12 cellular contexts compared by ENCODE assay signal in genomic region chr7:143290293-143290692, GRCh38. TPM values are rescaled to one million over a fixed set of nuclear protein-coding genes. Genes with fewer than 3 reads are reported as not detected.
DNase-seq lines count a peak whose midpoint lies in the region; ATAC-seq, FAIRE-seq and TF ChIP-seq lines count a peak whose summit lies in the region.
"Had no signal": no experiment of that assay in that cellular context is flagged by ENCODE, and none has a peak within 500 bp of the region (broad histone marks: within the 10 kb centered on the region; RNA-seq: fewer than 3 reads in every experiment).

No MANE protein-coding gene starts in this region.

- no peak for FAIRE-seq in A549 (lab: Jason Lieb, UNC)
- FAIRE-seq in RCC 7860 (lab: Jason Lieb, UNC), result no peak

- no peak overlapping the region for H2BK120ac ChIP-seq in mesenchymal stem cell (ENCODE audit: low read depth, low read length)

- no peaks in the 10 kb centered on the region for H3K27me3 Mint-ChIP-seq in Caco-2 (ENCODE audit: insufficient read depth, unreplicated experiment)
- no peaks in the 10 kb centered on the region for H3K27me3 Mint-ChIP-seq in activated CD8-positive, alpha-beta T cell treated with anti-CD3 and anti-CD28 coated beads for 36 hours

- peaks cover 30% of the 10 kb centered on the region for H3K4me1 Mint-ChIP-seq in Caco-2 (ENCODE audit: low read depth, unreplicated experiment)
- peaks cover 42% of the 10 kb centered on the region for H3K4me1 Mint-ChIP-seq in activated CD8-positive, alpha-beta T cell treated with anti-CD3 and anti-CD28 coated beads for 36 hours (ENCODE audit: low read depth)

- H3K9me3 ChIP-seq in A549, result no peaks in the 10 kb centered on the region
- H3K9me3 ChIP-seq in Caco-2, result no peaks in the 10 kb centered on the region
- no peaks in the 10 kb centered on the region for H3K9me3 ChIP-seq in mesenchymal stem cell (ENCODE audit: control insufficient read depth, low read length)

- DNase-seq in A549 (ENCODE audit: low read depth in 1 of 2, low spot score in 1 of 2) (no peak), Caco-2 (no peak), mesenchymal stem cell (no peak), amniotic stem cell (lab: John Stamatoyannopoulos, UW) (no peak), RCC 7860 (ENCODE audit: low spot score) (no peak)
- no peak for DNase-seq in activated CD8-positive, alpha-beta T cell treated with anti-CD3 and anti-CD28 coated beads for 36 hours
- DNase-seq in activated CD4-positive, CD25-positive, alpha-beta regulatory T cell (lab: John Stamatoyannopoulos, UW), result no peak
- DNase-seq: hypothalamus, Kasumi-1, NCI-H748 treated with DMSO at 0.1 percent for 48 hours had no signal

- POLR2A ChIA-PET in A549 (lab: Yijun Ruan, JAX) (no interaction called here), Caco-2 (lab: Charles Lee) (interaction anchor here (0.6 to 0.7 kb wide), 2 partner anchors 12 to 27 kb away, joined by 9 to 12 read pairs; no protein-coding TSS in a partner anchor)
- POLR2A ChIA-PET in activated CD8-positive, alpha-beta T cell treated with anti-CD3 and anti-CD28 coated beads for 36 hours (lab: Charles Lee), result interaction anchor here (0.6 to 1.9 kb wide), 7 partner anchors 11 to 90 kb away, joined by 3 to 4 read pairs (median 4); partner anchors contain the start of gene FAM131B

- TF ChIP-seq POLR2A in A549 (IDR thresholded peaks at IDR 0.05; ENCODE audit: low read length), result no peak

- H3K9ac ChIP-seq in mesenchymal stem cell (ENCODE audit: low read length), result peak overlapping the region; percentile 56

- H3K36me3 ChIP-seq in Caco-2 (ENCODE audit: control insufficient read depth, insufficient read depth, low read length) (peaks cover 4% of the 10 kb centered on the region), mesenchymal stem cell (ENCODE audit: control insufficient read depth in 1 of 2, insufficient read depth in 2 of 2, low read depth in 1 of 2, low read length in 2 of 2) (peaks cover 28 to 42% of the 10 kb centered on the region in 2 experiments)

- H3K4me2 ChIP-seq in A549, result peak overlapping the region; percentile 88
- no peak overlapping the region for H3K4me2 ChIP-seq in mesenchymal stem cell (ENCODE audit: low read length, poor library complexity, severe bottlenecking)

- H2BK12ac ChIP-seq in mesenchymal stem cell (ENCODE audit: low read length in 2 of 2), result no peak overlapping the region

- no peak for TF ChIP-seq CTCF in A549 (IDR thresholded peaks at IDR 0.05)
- no peak for TF ChIP-seq CTCF in Caco-2 (IDR thresholded peaks at IDR 0.05; ENCODE audit: insufficient read depth in 1 of 2, low read depth in 1 of 2, low read length in 1 of 2, severe bottlenecking in 1 of 2, unreplicated experiment in 1 of 2)
- TF ChIP-seq CTCF in activated CD8-positive, alpha-beta T cell treated with anti-CD3 and anti-CD28 coated beads for 36 hours (IDR thresholded peaks at IDR 0.05), result no peak

- H2AFZ ChIP-seq in mesenchymal stem cell (ENCODE audit: low read depth, low read length), result no peak overlapping the region

- no peak overlapping the region for H2BK5ac ChIP-seq in mesenchymal stem cell (ENCODE audit: low read depth, low read length, poor library complexity, severe bottlenecking)

- peak overlapping the region; percentile 89 for H3K27ac Mint-ChIP-seq in Caco-2 (ENCODE audit: unreplicated experiment)
- H3K27ac Mint-ChIP-seq in activated CD8-positive, alpha-beta T cell treated with anti-CD3 and anti-CD28 coated beads for 36 hours, result peak overlapping the region; percentile 89

- intact Hi-C loops in Caco-2 (cut with micrococcal nuclease; ENCODE audit: unreplicated experiment), result no loop called here
- intact Hi-C loops in activated CD8-positive, alpha-beta T cell treated with anti-CD3 and anti-CD28 coated beads for 36 hours (cut with micrococcal nuclease), result loop anchor here (2.0 kb wide), 1 partner anchor 45 kb away; no protein-coding TSS in a partner anchor

- peaks cover 70% of the 10 kb centered on the region for H3K36me3 Mint-ChIP-seq in Caco-2 (ENCODE audit: insufficient read depth, unreplicated experiment)
- H3K36me3 Mint-ChIP-seq in activated CD8-positive, alpha-beta T cell treated with anti-CD3 and anti-CD28 coated beads for 36 hours (ENCODE audit: low read depth), result peaks cover 65% of the 10 kb centered on the region

- no peak for ATAC-seq in A549
- ATAC-seq in activated CD8-positive, alpha-beta T cell treated with anti-CD3 and anti-CD28 coated beads for 36 hours, result no peak
- ATAC-seq in GM18873 (IDR thresholded peaks at IDR 0.05; ENCODE audit: low FRiP score, unreplicated experiment), result no peak

- no peak overlapping the region for H3K4me3 ChIP-seq in A549
- H3K4me3 ChIP-seq in Caco-2 (ENCODE audit: low read depth, low read length), result no peak overlapping the region
- peak overlapping the region in 1 of 2 experiments; percentile 87 for H3K4me3 ChIP-seq in mesenchymal stem cell (ENCODE audit: insufficient read depth in 1 of 2, low read depth in 1 of 2, low read length in 2 of 2)

- H3K18ac ChIP-seq in mesenchymal stem cell (ENCODE audit: low read depth in 1 of 2, low read length in 2 of 2), result no peak overlapping the region

- H3K23ac ChIP-seq in mesenchymal stem cell (ENCODE audit: low read length in 2 of 2), result peak overlapping the region in 1 of 2 experiments; percentile 23

- no peak overlapping the region for H3K14ac ChIP-seq in mesenchymal stem cell (ENCODE audit: low read length in 2 of 2)

- H4K91ac ChIP-seq in mesenchymal stem cell (ENCODE audit: low read length), result no peak overlapping the region

- H3K4me1 ChIP-seq in A549 (peaks cover 32% of the 10 kb centered on the region), Caco-2 (peaks cover 27% of the 10 kb centered on the region), mesenchymal stem cell (ENCODE audit: control insufficient read depth, insufficient read depth, low read depth, low read length) (peaks cover 14% of the 10 kb centered on the region)

- peak overlapping the region; percentile 81 for H3K4me3 Mint-ChIP-seq in Caco-2 (ENCODE audit: unreplicated experiment)
- H3K4me3 Mint-ChIP-seq in activated CD8-positive, alpha-beta T cell treated with anti-CD3 and anti-CD28 coated beads for 36 hours, result peak overlapping the region; percentile 88

- WGBS in A549 (ENCODE audit: missing lambda C conversion rate), result 93% methylated on average over 4 of the region's 4 CpGs
- 93% methylated on average over 4 of the region's 4 CpGs for WGBS in mesenchymal stem cell

- H3K27me3 ChIP-seq in Caco-2 (replicated peaks; ENCODE audit: control insufficient read depth, insufficient read depth, low read length) (no peaks in the 10 kb centered on the region), mesenchymal stem cell (ENCODE audit: control insufficient read depth in 1 of 2, insufficient read depth in 1 of 2, low read length in 2 of 2) (no peaks in the 10 kb centered on the region)

- peaks cover 15% of the 10 kb centered on the region for H3K79me1 ChIP-seq in mesenchymal stem cell (replicated peaks; ENCODE audit: low read length, poor library complexity, severe bottlenecking)

- no peak overlapping the region for H3K4ac ChIP-seq in mesenchymal stem cell (ENCODE audit: low read depth in 1 of 2, low read length in 2 of 2)

- no peak overlapping the region for H2AK5ac ChIP-seq in mesenchymal stem cell (ENCODE audit: low read length, severe bottlenecking)

- H3K9me3 Mint-ChIP-seq in Caco-2 (ENCODE audit: unreplicated experiment), result no peaks in the 10 kb centered on the region
- H3K9me3 Mint-ChIP-seq in activated CD8-positive, alpha-beta T cell treated with anti-CD3 and anti-CD28 coated beads for 36 hours, result peaks cover 3% of the 10 kb centered on the region

- no peak overlapping the region for H4K8ac ChIP-seq in mesenchymal stem cell (ENCODE audit: low read length)

- TF ChIP-seq RAD21 in A549 (conservative IDR thresholded peaks at IDR 0.05 in 1 of 2, IDR thresholded peaks at IDR 0.05 in 1 of 2), result no peak

- H2BK15ac ChIP-seq in mesenchymal stem cell (ENCODE audit: low read depth, poor library complexity, severe bottlenecking), result no peak overlapping the region

- CTCF ChIA-PET in A549 (lab: Yijun Ruan, JAX), result interaction anchor here (1.4 to 2.6 kb wide), 3 partner anchors 10 to 89 kb away, joined by 3 to 8 read pairs (median 6); no protein-coding TSS in a partner anchor
- CTCF ChIA-PET in Caco-2 (lab: Charles Lee), result interaction anchor here (0.6 kb wide), 1 partner anchor 78 kb away, joined by 3 read pairs; no protein-coding TSS in a partner anchor
- CTCF ChIA-PET in activated CD8-positive, alpha-beta T cell treated with anti-CD3 and anti-CD28 coated beads for 36 hours (lab: Charles Lee), result interaction anchor here (3.3 to 13.9 kb wide), 3 partner anchors 9 to 49 kb away, joined by 30 to 211 read pairs (median 65); no protein-coding TSS in a partner anchor

- BruUV-seq in Caco-2 (replicated peaks; lab: Mats Ljungman, UMichigan), result no TSS peak

- TF ChIP-seq EP300 in A549 (IDR thresholded peaks at IDR 0.05), result no peak

- H3K27ac ChIP-seq in A549, result no peak overlapping the region
- no peak overlapping the region for H3K27ac ChIP-seq in mesenchymal stem cell (ENCODE audit: low read length, poor library complexity, severe bottlenecking)

RNA-seq across cellular contexts. Expression of gene CASP2, which starts 2.1 kb away (rescaled TPM):
- polyA plus RNA-seq in A549 (2011; rRNA removed), result 24.6 and 26.0 TPM in 2 replicates
- 12.4 and 14.5 TPM in 2 replicates for polyA plus RNA-seq in A549 (2012; cell fraction: cytosol; rRNA removed)
- polyA plus RNA-seq in A549 (2012; cell fraction: nucleus; rRNA removed), result 30.5 and 39.3 TPM in 2 replicates
- polyA plus RNA-seq in A549 (2017; fragmentation: RNase III; extraction: RNeasy Plus Mini Kit Qiagen cat#74134 plus additional on column Dnase treatment), result 17.7 to 19.9 TPM (median 18.7 TPM) in 3 replicates
- 53.6 and 55.0 TPM in 2 replicates for polyA minus RNA-seq in A549 (2011; rRNA and poly(A)+ RNA removed)
- 51.7 and 62.0 TPM in 2 replicates for total RNA-seq in Caco-2 (2022)
- total RNA-seq in activated CD8-positive, alpha-beta T cell treated with anti-CD3 and anti-CD28 coated beads for 36 hours, result 10 to 100 TPM; 79.6 to 80.9 TPM
- polyA plus RNA-seq in mesenchymal stem cell (2013, experiment 1 of 2), result 16.3 TPM
- 16.3 TPM for polyA plus RNA-seq in mesenchymal stem cell (2013, experiment 2 of 2)

RNA-seq across cellular contexts. Expression of gene TMEM139, which starts 5.5 kb away (rescaled TPM):
- polyA plus RNA-seq in A549 (2011; rRNA removed), result 0.49 and 0.65 TPM in 2 replicates
- polyA plus RNA-seq in A549 (2012; cell fraction: cytosol; rRNA removed), result 0.52 and 0.73 TPM in 2 replicates
- polyA plus RNA-seq in A549 (2012; cell fraction: nucleus; rRNA removed), result 0.79 and 0.95 TPM in 2 replicates
- polyA plus RNA-seq in A549 (2017; fragmentation: RNase III; extraction: RNeasy Plus Mini Kit Qiagen cat#74134 plus additional on column Dnase treatment), result 0.37 to 0.71 TPM (median 0.42 TPM) in 3 replicates
- 0.29 and 1.1 TPM in 2 replicates for polyA minus RNA-seq in A549 (2011; rRNA and poly(A)+ RNA removed)
- total RNA-seq in Caco-2 (2022), result 19.1 and 26.2 TPM in 2 replicates
- 1 to 10 TPM; 1.6 to 2.0 TPM for total RNA-seq in activated CD8-positive, alpha-beta T cell treated with anti-CD3 and anti-CD28 coated beads for 36 hours
- polyA plus RNA-seq in mesenchymal stem cell (2013, experiment 1 of 2), result 0.10 TPM
- 0.10 TPM for polyA plus RNA-seq in mesenchymal stem cell (2013, experiment 2 of 2)

RNA-seq across cellular contexts. Expression of gene CLCN1, which starts 25.6 kb away (rescaled TPM):
- 0.08 TPM in 1 of 2 replicates, not detected in the other for polyA plus RNA-seq in A549 (2011; rRNA removed)
- polyA plus RNA-seq in A549 (2012; cell fraction: cytosol; rRNA removed), result 0.01 and 0.03 TPM in 2 replicates
- polyA plus RNA-seq in A549 (2012; cell fraction: nucleus; rRNA removed), result 0.06 TPM in 1 of 2 replicates, not detected in the other
- polyA plus RNA-seq in A549 (2017; fragmentation: RNase III; extraction: RNeasy Plus Mini Kit Qiagen cat#74134 plus additional on column Dnase treatment), result 0.03 TPM in 1 of 3 replicates, not detected in the others
- polyA minus RNA-seq in A549 (2011; rRNA and poly(A)+ RNA removed), result 0.08 and 0.10 TPM in 2 replicates
- total RNA-seq in Caco-2 (2022), result 1.8 and 1.9 TPM in 2 replicates
- under 1 TPM in 1 of 2 experiments, not detected in 1; 0.09 TPM for total RNA-seq in activated CD8-positive, alpha-beta T cell treated with anti-CD3 and anti-CD28 coated beads for 36 hours
- 0.03 TPM for polyA plus RNA-seq in mesenchymal stem cell (2013, experiment 1 of 2)
- polyA plus RNA-seq in mesenchymal stem cell (2013, experiment 2 of 2), result 0.01 TPM
- total RNA-seq: T-helper 2 cell treated with Interferon-gamma antibody and Interleukin-4, amounts not matched to agents 100 ng/mL and 5 ng/mL, for 36 hours had no signal

RNA-seq across cellular contexts. Expression of gene GSTK1, which starts 27.1 kb away (rescaled TPM):
- polyA plus RNA-seq in A549 (2011; rRNA removed) (76.6 and 96.5 TPM in 2 replicates), A549 (2017; fragmentation: RNase III; extraction: RNeasy Plus Mini Kit Qiagen cat#74134 plus additional on column Dnase treatment) (80.8 to 92.9 TPM (median 91.5 TPM) in 3 replicates)
- polyA plus RNA-seq in A549 (2012; cell fraction: cytosol; rRNA removed), result 98.6 and 104 TPM in 2 replicates
- 128 and 176 TPM in 2 replicates for polyA plus RNA-seq in A549 (2012; cell fraction: nucleus; rRNA removed)
- polyA minus RNA-seq in A549 (2011; rRNA and poly(A)+ RNA removed), result 44.4 and 62.6 TPM in 2 replicates
- 127 and 134 TPM in 2 replicates for total RNA-seq in Caco-2 (2022)
- total RNA-seq in activated CD8-positive, alpha-beta T cell treated with anti-CD3 and anti-CD28 coated beads for 36 hours, result 100 to 1,000 TPM; 163 to 171 TPM
- polyA plus RNA-seq in mesenchymal stem cell (2013, experiment 1 of 2), result 161 TPM
- polyA plus RNA-seq in mesenchymal stem cell (2013, experiment 2 of 2), result 158 TPM
